In genomic region chr3:177813322-177813721, GRCh38 we compare ENCODE assay signal across 16 cellular contexts.
DNase-seq lines count a peak whose midpoint lies in the region; ATAC-seq, FAIRE-seq and TF ChIP-seq lines count a peak whose summit lies in the region.
"Had no signal": no experiment of that assay in that cellular context is flagged by ENCODE, and none has a peak within 500 bp of the region (broad histone marks: within the 10 kb centered on the region; RNA-seq: fewer than 3 reads in every experiment).

No MANE protein-coding gene starts in this region.

- H3K4me1 Mint-ChIP-seq in glutamatergic neuron (ENCODE audit: low read depth, unreplicated experiment): no peaks in the 10 kb centered on the region

- peaks cover 60% of the 10 kb centered on the region for H3K4me1 ChIP-seq in A549
- H3K4me1 ChIP-seq in pancreas: peaks cover 0 to 6% (median 5%) of the 10 kb centered on the region in 3 donors
- H3K4me1 ChIP-seq: neural progenitor cell had no signal

- H3K36me3 ChIP-seq in pancreas: no peaks in the 10 kb centered on the region
- H3K36me3 ChIP-seq: neural progenitor cell had no signal

- POLR2A ChIA-PET in A549 (lab: Yijun Ruan, JAX): no interaction called here

- H3K27me3 ChIP-seq in pancreas: no peaks in the 10 kb centered on the region
- H3K27me3 ChIP-seq: neural progenitor cell had no signal

- TF ChIP-seq EP300 in A549 (IDR thresholded peaks at IDR 0.05): no peak

- H3K9me3 Mint-ChIP-seq in glutamatergic neuron (ENCODE audit: unreplicated experiment): no peaks in the 10 kb centered on the region
- H3K9me3 Mint-ChIP-seq: activated B cell treated with CpG ODN at 0.5 μM for 24 hours; activated naive CD4-positive, alpha-beta T cell treated with anti-CD3 and anti-CD28 coated beads, Interleukin-2, amount 50 U/mL, for 24 hours; memory B cell had no signal

- intact Hi-C loops in pancreas (cut with DNase I): no loop called here

- 43% methylated on average over 3 of the region's 3 CpGs for WGBS in A549 (ENCODE audit: missing lambda C conversion rate)
- 34 to 40% methylated on average over 3 of the region's 3 CpGs for WGBS in pancreas, 2 donors

- FAIRE-seq in A549 (lab: Jason Lieb, UNC): no peak
- FAIRE-seq in pancreas (lab: Jason Lieb, UNC): no peak
- FAIRE-seq: K562 had no signal

- TF ChIP-seq POLR2A in A549 (IDR thresholded peaks at IDR 0.05; ENCODE audit: low read length): no peak

- CTCF ChIA-PET in A549 (lab: Yijun Ruan, JAX): no interaction called here

- no peak overlapping the region for H3K27ac Mint-ChIP-seq in glutamatergic neuron (ENCODE audit: unreplicated experiment)
- H3K27ac Mint-ChIP-seq: activated B cell treated with CpG ODN at 0.5 μM for 24 hours; activated naive CD4-positive, alpha-beta T cell treated with anti-CD3 and anti-CD28 coated beads, Interleukin-2, amount 50 U/mL, for 24 hours; neural progenitor cell had no signal

- ATAC-seq in A549: no peak
- ATAC-seq in pancreas: peak; percentile 40 to 76 (median 67)
- ATAC-seq in HG03025 (IDR thresholded peaks at IDR 0.05; ENCODE audit: low FRiP score, unreplicated experiment): no peak
- ATAC-seq: K562 had no signal

- H3K27ac ChIP-seq in A549 (peak overlapping the region; percentile 54 to 76), pancreas (peak overlapping the region in 1 of 4 donors; percentile 25)
- H3K27ac ChIP-seq: epithelial cell of prostate, neural progenitor cell had no signal

- no peaks in the 10 kb centered on the region for H3K36me3 Mint-ChIP-seq in glutamatergic neuron (ENCODE audit: unreplicated experiment)
- H3K36me3 Mint-ChIP-seq: activated naive CD4-positive, alpha-beta T cell treated with anti-CD3 and anti-CD28 coated beads, Interleukin-2, amount 50 U/mL, for 24 hours; memory B cell; neural progenitor cell had no signal

- H3K27me3 Mint-ChIP-seq in glutamatergic neuron (ENCODE audit: unreplicated experiment): no peaks in the 10 kb centered on the region
- H3K27me3 Mint-ChIP-seq: activated B cell treated with CpG ODN at 0.5 μM for 24 hours; activated naive CD4-positive, alpha-beta T cell treated with anti-CD3 and anti-CD28 coated beads, Interleukin-2, amount 50 U/mL, for 24 hours; memory B cell had no signal

- DNase-seq in A549 (ENCODE audit: low read depth in 1 of 2, low spot score in 1 of 2) (peak in 1 of 2 experiments; percentile 64), M059J (ENCODE audit: low read depth) (peak; percentile 96), choroid plexus epithelial cell (ENCODE audit: low read depth) (peak; percentile 91), pancreas (peak in 4 of 6 donors; percentile 30 to 52 (median 33)), glutamatergic neuron (no peak), COLO829 (ENCODE audit: low spot score) (no peak), NCI-H1694 (lab: John Stamatoyannopoulos, UW) (no peak)
- DNase-seq: activated B cell treated with CpG ODN at 0.5 μM for 24 hours, cerebellar nuclear complex, NCI-H2081 treated with DMSO at 0.1 percent for 48 hours had no signal

- no peak overlapping the region for H3K4me3 Mint-ChIP-seq in glutamatergic neuron (ENCODE audit: unreplicated experiment)
- H3K4me3 Mint-ChIP-seq: activated B cell treated with CpG ODN at 0.5 μM for 24 hours; activated naive CD4-positive, alpha-beta T cell treated with anti-CD3 and anti-CD28 coated beads, Interleukin-2, amount 50 U/mL, for 24 hours; memory B cell; neural progenitor cell had no signal

- peak overlapping the region; percentile 37 for H3K4me2 ChIP-seq in A549
- H3K4me2 ChIP-seq: neural progenitor cell had no signal

- TF ChIP-seq CTCF in A549 (IDR thresholded peaks at IDR 0.05) (no peak), choroid plexus epithelial cell (conservative IDR thresholded peaks at IDR 0.05; ENCODE audit: low read depth, low read length) (no peak), pancreas (IDR thresholded peaks at IDR 0.05) (no peak), glutamatergic neuron (IDR thresholded peaks at IDR 0.05; ENCODE audit: partially characterized antibody, unreplicated experiment) (no peak)

- TF ChIP-seq RAD21 in A549 (conservative IDR thresholded peaks at IDR 0.05 in 1 of 2, IDR thresholded peaks at IDR 0.05 in 1 of 2): peak in 1 of 2 experiments; percentile 20; a peak in 1 of 5 replicates

- no peaks in the 10 kb centered on the region for H3K9me3 ChIP-seq in A549
- H3K9me3 ChIP-seq in pancreas: no peaks in the 10 kb centered on the region

- H3K4me3 ChIP-seq in A549: no peak overlapping the region
- H3K4me3 ChIP-seq in choroid plexus epithelial cell (ENCODE audit: low read depth, low read length): no peak overlapping the region
- no peak overlapping the region for H3K4me3 ChIP-seq in pancreas
- H3K4me3 ChIP-seq: K562, neural progenitor cell had no signal

TF ChIP-seq in A549, 52 proteins besides CTCF, POLR2A, EP300 and RAD21:
- TF ChIP-seq MAFK (IDR thresholded peaks at IDR 0.05; ENCODE audit: partially characterized antibody): peak; percentile 28
- TF ChIP-seq, protein P1, sequence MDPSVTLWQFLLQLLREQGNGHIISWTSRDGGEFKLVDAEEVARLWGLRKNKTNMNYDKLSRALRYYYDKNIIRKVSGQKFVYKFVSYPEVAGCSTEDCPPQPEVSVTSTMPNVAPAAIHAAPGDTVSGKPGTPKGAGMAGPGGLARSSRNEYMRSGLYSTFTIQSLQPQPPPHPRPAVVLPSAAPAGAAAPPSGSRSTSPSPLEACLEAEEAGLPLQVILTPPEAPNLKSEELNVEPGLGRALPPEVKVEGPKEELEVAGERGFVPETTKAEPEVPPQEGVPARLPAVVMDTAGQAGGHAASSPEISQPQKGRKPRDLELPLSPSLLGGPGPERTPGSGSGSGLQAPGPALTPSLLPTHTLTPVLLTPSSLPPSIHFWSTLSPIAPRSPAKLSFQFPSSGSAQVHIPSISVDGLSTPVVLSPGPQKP (IDR thresholded peaks at IDR 0.05; ENCODE audit: low read depth, low read length): no peak

Comparison
In these comparisons a context has a peak if more than half of its experiments do, and no peak if none do; other contexts are left out.
1. ATAC-seq: peak in pancreas (4 of 4); none in A549 (0 of 2) and HG03025 (single experiment).
2. DNase-seq: peak in M059J (single experiment), choroid plexus epithelial cell (single experiment) and pancreas (4 of 6); none in glutamatergic neuron (single experiment), COLO829 (single experiment) and NCI-H1694 (single experiment).